Comparison of ENCODE assay signal across 12 cellular contexts in the genomic region with DNA sequence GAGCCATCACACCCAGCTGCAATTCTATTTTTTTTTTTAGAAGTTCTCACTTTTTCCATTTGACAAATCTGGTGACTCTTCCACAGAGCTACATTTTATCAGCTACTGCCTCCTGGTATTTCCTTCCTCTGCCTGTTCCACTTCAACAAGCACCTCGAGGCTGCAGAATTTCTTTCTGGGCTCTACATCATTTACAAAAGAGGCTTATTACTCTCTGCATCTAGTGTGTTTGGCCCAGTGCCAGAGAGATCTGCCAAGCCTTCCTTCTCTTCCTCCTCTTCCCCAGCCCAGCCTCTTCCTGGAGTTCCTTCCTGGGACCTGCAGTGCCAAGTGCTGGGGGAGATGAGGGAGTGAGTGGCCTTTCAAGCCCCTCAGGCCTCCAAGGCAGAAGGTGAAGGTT.
DNase-seq lines count a peak whose midpoint lies in the region; ATAC-seq, FAIRE-seq and TF ChIP-seq lines count a peak whose summit lies in the region.
"Had no signal": no experiment of that assay in that cellular context is flagged by ENCODE, and none has a peak within 500 bp of the region (broad histone marks: within the 10 kb centered on the region; RNA-seq: fewer than 3 reads in every experiment).

No MANE protein-coding gene starts in this region.

- H3K9ac ChIP-seq in HepG2 (ENCODE audit: insufficient read depth, low read depth, low read length): no peak overlapping the region

- intact Hi-C loops in right lobe of liver (cut with DNase I): no loop called here
- intact Hi-C loops in HepG2 (cut with micrococcal nuclease; ENCODE audit: unreplicated experiment): no loop called here
- intact Hi-C loops in adrenal gland (cut with DNase I): no loop called here

- H3K27ac ChIP-seq in right lobe of liver (no peak overlapping the region), HepG2 (ENCODE audit: extremely low read length, insufficient read depth, low read length) (no peak overlapping the region), adrenal gland (peak overlapping the region in 1 of 5 donors; percentile 22), SJCRH30 (no peak overlapping the region)
- H3K27ac ChIP-seq: ovary, SJSA1 had no signal

- H3K4me3 ChIP-seq in right lobe of liver (no peak overlapping the region), HepG2 (replicated peaks in 1 of 3; ENCODE audit: insufficient read depth in 1 of 3, low read depth in 2 of 3, low read length in 3 of 3) (no peak overlapping the region), adrenal gland (no peak overlapping the region), SJCRH30 (no peak overlapping the region)
- H3K4me3 ChIP-seq: ovary, SJSA1 had no signal

- 15% methylated on average over 1 of the region's 1 CpG for WGBS in right lobe of liver (ENCODE audit: insufficient coverage, low coverage, low lambda C conversion rate, missing lambda C conversion rate)
- 0% methylated on average over 1 of the region's 1 CpG for WGBS in HepG2 (ENCODE audit: low lambda C conversion rate)
- WGBS in adrenal gland, 4 donors: 8 to 21% (median 14%) methylated on average over 1 of the region's 1 CpG

- H3K27me3 ChIP-seq in right lobe of liver (no peaks in the 10 kb centered on the region), HepG2 (ENCODE audit: control insufficient read depth in 1 of 2, insufficient read depth in 2 of 2, low read length in 2 of 2) (no peaks in the 10 kb centered on the region; a peak in 1 of 5 replicates), adrenal gland (no peaks in the 10 kb centered on the region), SJCRH30 (no peaks in the 10 kb centered on the region)
- H3K27me3 ChIP-seq: ovary, SJSA1 had no signal

- POLR2A ChIA-PET in HepG2 (lab: Yijun Ruan, JAX): no interaction called here

- in situ Hi-C loops in HepG2 (cut with HindIII; ENCODE audit: extremely low pct_ligation_motif_present, low pct_unique_long_range_greater_than_20kb): no loop called here

- H4K20me1 ChIP-seq in HepG2 (ENCODE audit: insufficient read depth, low read length): no peaks in the 10 kb centered on the region

- H3K9me3 ChIP-seq in right lobe of liver (no peaks in the 10 kb centered on the region), HepG2 (ENCODE audit: low read length) (no peaks in the 10 kb centered on the region), adrenal gland (replicated peaks in 1 of 3) (no peaks in the 10 kb centered on the region), SJCRH30 (replicated peaks) (0 out of 2 replicates have a peak, but pooled peaks cover 3% of the 10 kb centered on the region)
- H3K9me3 ChIP-seq: ovary, SJSA1 had no signal

- TF ChIP-seq CTCF in right lobe of liver (IDR thresholded peaks at IDR 0.05): no peak
- no peak for TF ChIP-seq CTCF in HepG2 (CRISPR knock-in tag; IDR thresholded peaks at IDR 0.05)
- no peak for TF ChIP-seq CTCF in adrenal gland (IDR thresholded peaks at IDR 0.05)

- no peaks in the 10 kb centered on the region for H3K79me2 ChIP-seq in HepG2 (ENCODE audit: insufficient read depth, low read length)

- CTCF ChIA-PET in HepG2 (lab: Yijun Ruan, JAX; ENCODE audit: low intra/inter-chr PET ratio, low total read pairs): no interaction called here

- H3K4me1 ChIP-seq in right lobe of liver: no peaks in the 10 kb centered on the region
- H3K4me1 ChIP-seq in HepG2 (ENCODE audit: insufficient read depth, low read length): no peaks in the 10 kb centered on the region
- no peaks in the 10 kb centered on the region for H3K4me1 ChIP-seq in adrenal gland (replicated peaks in 1 of 2)
- H3K4me1 ChIP-seq in SJCRH30: peaks cover 10% of the 10 kb centered on the region
- H3K4me1 ChIP-seq: SJSA1 had no signal

- no peak overlapping the region for H2AFZ ChIP-seq in HepG2 (ENCODE audit: low read length)

- TF ChIP-seq RAD21 in HepG2 (CRISPR knock-in tag; IDR thresholded peaks at IDR 0.05): no peak

- DNase-seq in right lobe of liver (no peak), HepG2 (ENCODE audit: low spot score) (no peak), adrenal gland (peak in 4 of 7 donors; percentile 14 to 43 (median 34)), islet precursor cell (peak; percentile 46), SJCRH30 (no peak), NCI-H128 (lab: John Stamatoyannopoulos, UW; ENCODE audit: unreplicated experiment) (no peak)
- DNase-seq: NCI-H187 treated with DMSO at 0.1 percent for 48 hours had no signal

- TF ChIP-seq EP300 in HepG2 (IDR thresholded peaks at IDR 0.05; ENCODE audit: low read depth in 2 of 2, low read length in 2 of 2): no peak
- no peak for TF ChIP-seq EP300 in HepG2 (CRISPR knock-in tag; IDR thresholded peaks at IDR 0.05; ENCODE audit: borderline replicate concordance)

- ATAC-seq in right lobe of liver (peak in 3 of 4 donors; percentile 18 to 41 (median 22)), HepG2 (no peak), GM21619 (IDR thresholded peaks at IDR 0.05; ENCODE audit: unreplicated experiment) (no peak), HG03460 (IDR thresholded peaks at IDR 0.05; ENCODE audit: unreplicated experiment) (no peak)

- H3K36me3 ChIP-seq in right lobe of liver (no peaks in the 10 kb centered on the region), HepG2 (replicated peaks in 1 of 2; ENCODE audit: control insufficient read depth in 1 of 2, insufficient read depth in 2 of 2, low read length in 2 of 2) (no peaks in the 10 kb centered on the region), adrenal gland (replicated peaks in 1 of 2) (no peaks in the 10 kb centered on the region), SJCRH30 (no peaks in the 10 kb centered on the region)
- H3K36me3 ChIP-seq: ovary, SJSA1 had no signal

- no peak overlapping the region for H3K4me2 ChIP-seq in HepG2 (ENCODE audit: low read depth, low read length)

- no peak for FAIRE-seq in HepG2 (lab: Jason Lieb, UNC)
- FAIRE-seq: islet of Langerhans had no signal

- no TSS peak for BruUV-seq in HepG2 (replicated peaks; lab: Mats Ljungman, UMichigan)

- TF ChIP-seq POLR2A in right lobe of liver (IDR thresholded peaks at IDR 0.05) (no peak), HepG2 (IDR thresholded peaks at IDR 0.05; ENCODE audit: insufficient read depth in 1 of 2, low read depth in 2 of 2, low read length in 2 of 2) (no peak), adrenal gland (IDR thresholded peaks at IDR 0.05) (no peak)

TF ChIP-seq in HepG2, 621 proteins besides CTCF, POLR2A, EP300 and RAD21:
- TF ChIP-seq CENPT (CRISPR knock-in tag; IDR thresholded peaks at IDR 0.05; ENCODE audit: low read depth) (no peak), ZNF205 (CRISPR knock-in tag; IDR thresholded peaks at IDR 0.05) (no peak), ZBTB3 (CRISPR knock-in tag; IDR thresholded peaks at IDR 0.05; ENCODE audit: borderline replicate concordance, low read depth) (no peak), CEBPG (CRISPR knock-in tag; IDR thresholded peaks at IDR 0.05) (no peak)
- TF ChIP-seq, protein P1, sequence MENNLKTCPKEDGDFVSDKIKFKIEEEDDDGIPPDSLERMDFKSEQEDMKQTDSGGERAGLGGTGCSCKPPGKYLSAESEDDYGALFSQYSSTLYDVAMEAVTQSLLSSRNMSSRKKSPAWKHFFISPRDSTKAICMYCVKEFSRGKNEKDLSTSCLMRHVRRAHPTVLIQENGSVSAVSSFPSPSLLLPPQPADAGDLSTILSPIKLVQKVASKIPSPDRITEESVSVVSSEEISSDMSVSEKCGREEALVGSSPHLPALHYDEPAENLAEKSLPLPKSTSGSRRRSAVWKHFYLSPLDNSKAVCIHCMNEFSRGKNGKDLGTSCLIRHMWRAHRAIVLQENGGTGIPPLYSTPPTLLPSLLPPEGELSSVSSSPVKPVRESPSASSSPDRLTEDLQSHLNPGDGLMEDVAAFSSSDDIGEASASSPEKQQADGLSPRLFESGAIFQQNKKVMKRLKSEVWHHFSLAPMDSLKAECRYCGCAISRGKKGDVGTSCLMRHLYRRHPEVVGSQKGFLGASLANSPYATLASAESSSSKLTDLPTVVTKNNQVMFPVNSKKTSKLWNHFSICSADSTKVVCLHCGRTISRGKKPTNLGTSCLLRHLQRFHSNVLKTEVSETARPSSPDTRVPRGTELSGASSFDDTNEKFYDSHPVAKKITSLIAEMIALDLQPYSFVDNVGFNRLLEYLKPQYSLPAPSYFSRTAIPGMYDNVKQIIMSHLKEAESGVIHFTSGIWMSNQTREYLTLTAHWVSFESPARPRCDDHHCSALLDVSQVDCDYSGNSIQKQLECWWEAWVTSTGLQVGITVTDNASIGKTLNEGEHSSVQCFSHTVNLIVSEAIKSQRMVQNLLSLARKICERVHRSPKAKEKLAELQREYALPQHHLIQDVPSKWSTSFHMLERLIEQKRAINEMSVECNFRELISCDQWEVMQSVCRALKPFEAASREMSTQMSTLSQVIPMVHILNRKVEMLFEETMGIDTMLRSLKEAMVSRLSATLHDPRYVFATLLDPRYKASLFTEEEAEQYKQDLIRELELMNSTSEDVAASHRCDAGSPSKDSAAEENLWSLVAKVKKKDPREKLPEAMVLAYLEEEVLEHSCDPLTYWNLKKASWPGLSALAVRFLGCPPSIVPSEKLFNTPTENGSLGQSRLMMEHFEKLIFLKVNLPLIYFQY (CRISPR knock-in tag; IDR thresholded peaks at IDR 0.05; ENCODE audit: borderline replicate concordance): no peak

Comparison
In these comparisons a context has a peak if more than half of its experiments do, and no peak if none do; other contexts are left out.
1. ATAC-seq: peak in right lobe of liver (3 of 4); none in HepG2 (single experiment), GM21619 (single experiment) and HG03460 (single experiment).
2. DNase-seq: peak in adrenal gland (4 of 7) and islet precursor cell (single experiment); none in right lobe of liver (0 of 3), HepG2 (single experiment), SJCRH30 (0 of 2) and NCI-H128 (single experiment).